ENCODE assay signal across 22 cellular contexts in the genomic region with DNA sequence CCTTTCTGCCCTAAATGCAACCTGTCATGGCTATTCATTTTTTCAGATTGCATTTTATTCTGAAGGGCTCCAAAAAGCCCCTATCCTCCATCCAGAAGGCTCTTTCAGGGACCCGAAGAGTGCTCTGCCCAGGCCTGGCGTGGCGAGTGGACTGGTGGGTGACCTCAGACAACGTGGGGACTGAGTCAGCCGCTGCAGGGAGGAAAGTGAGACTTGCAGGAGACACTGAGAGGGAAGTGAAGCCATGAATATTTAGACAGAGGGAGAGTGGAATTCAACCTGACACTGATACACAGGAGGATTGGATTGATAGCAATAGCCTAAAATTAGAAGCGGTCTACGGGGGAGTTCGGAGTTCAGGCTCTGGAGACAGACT.
DNase-seq lines count a peak whose midpoint lies in the region; ATAC-seq and TF ChIP-seq lines count a peak whose summit lies in the region.
"Had no signal": no experiment of that assay in that cellular context is flagged by ENCODE, and none has a peak within 500 bp of the region (broad histone marks: within the 10 kb centered on the region; RNA-seq: fewer than 3 reads in every experiment).

No MANE protein-coding gene starts in this region.

- H4K8ac ChIP-seq in H9 (replicated peaks; ENCODE audit: insufficient read length, low read depth, low read length) = no peak overlapping the region

- no peaks in the 10 kb centered on the region for H3F3A ChIP-seq in SK-N-SH (replicated peaks; ENCODE audit: insufficient read depth)

- POLR2A ChIA-PET in SK-N-SH (lab: Yijun Ruan, JAX) = interaction anchor here (0.6 kb wide), 1 partner anchor 1055 kb away, joined by 4 read pairs; no protein-coding TSS in a partner anchor

- H3K4me3 ChIP-seq in SK-N-SH (ENCODE audit: low read depth in 2 of 2, low read length in 1 of 2) = no peak overlapping the region
- H3K4me3 ChIP-seq: BLaER1, PC-9 had no signal

- CTCF ChIA-PET in SK-N-SH (lab: Yijun Ruan, JAX) = no interaction called here

- no peak for ATAC-seq in SK-N-SH treated with all-trans-retinoic acid at 6 μM for 48 hours
- ATAC-seq in HG03469 (IDR thresholded peaks at IDR 0.05; ENCODE audit: unreplicated experiment) = no peak
- no peak for ATAC-seq in HG03378 (IDR thresholded peaks at IDR 0.05; ENCODE audit: unreplicated experiment)

- H3K9me3 ChIP-seq in SK-N-SH (no peaks in the 10 kb centered on the region), H9 (ENCODE audit: control insufficient read depth, low read depth, low read length) (no peaks in the 10 kb centered on the region)
- H3K9me3 ChIP-seq: BLaER1 had no signal

- H2AFZ ChIP-seq in SK-N-SH (ENCODE audit: low read depth) (no peak overlapping the region), H9 (ENCODE audit: low read length) (no peak overlapping the region)
- H2AFZ ChIP-seq: PC-9 had no signal

- no peak overlapping the region for H2BK20ac ChIP-seq in H9 (ENCODE audit: low read depth, low read length, poor library complexity, severe bottlenecking)

- H3T11ph ChIP-seq in H9 (ENCODE audit: low read length) = no peak overlapping the region

- TF ChIP-seq CTCF in SK-N-SH (IDR thresholded peaks at IDR 0.05) (no peak), H9 (conservative IDR thresholded peaks at IDR 0.05) (no peak), osteocyte (IDR thresholded peaks at IDR 0.05) (no peak)

- peaks cover 0 to 6% (median 0%) of the 10 kb centered on the region in 3 experiments; a peak in 1 of 7 replicates for H3K36me3 Mint-ChIP-seq in H9 (ENCODE audit: insufficient read depth in 1 of 3, low read depth in 3 of 3)
- H3K36me3 Mint-ChIP-seq in osteocyte (ENCODE audit: unreplicated experiment) = no peaks in the 10 kb centered on the region

- no peaks in the 10 kb centered on the region for H3K27me3 ChIP-seq in SK-N-SH (ENCODE audit: insufficient read depth)
- no peaks in the 10 kb centered on the region for H3K27me3 ChIP-seq in H9 (ENCODE audit: insufficient read depth, low read length)
- H3K27me3 ChIP-seq: BLaER1 had no signal

- H3K56ac ChIP-seq in H9 (ENCODE audit: insufficient read length, low read depth, low read length) = no peak overlapping the region

- no peaks in the 10 kb centered on the region for H3K79me1 ChIP-seq in H9 (ENCODE audit: insufficient read depth, low read depth, low read length, poor library complexity, severe bottlenecking)

- H2BK15ac ChIP-seq in H9 (ENCODE audit: low read depth, low read length) = no peak overlapping the region

- DNase-seq in SK-N-SH = peak; percentile 8
- peak; percentile 10 for DNase-seq in H9
- DNase-seq in kidney tubule cell (ENCODE audit: low spot score) = peak; percentile 3
- DNase-seq in osteocyte (ENCODE audit: extremely low spot score, unreplicated experiment) = peak; percentile 60
- DNase-seq in RPMI8226 = no peak
- DNase-seq: ACHN; CD4-positive, alpha-beta T cell; COR-L47; DMS79; KBM-7; MM.1S; NCI-H1092; NCI-H1436; NCI-H187 treated with DMSO at 0.1 percent for 48 hours; NCI-H510A; NCI-H748 treated with DMSO at 0.1 percent for 48 hours; PC-9 had no signal

- no peaks in the 10 kb centered on the region for H4K20me1 ChIP-seq in SK-N-SH (ENCODE audit: insufficient read depth)
- H4K20me1 ChIP-seq in H9 (ENCODE audit: control insufficient read depth, insufficient read depth, insufficient read length) = no peaks in the 10 kb centered on the region
- H4K20me1 ChIP-seq: BLaER1 had no signal

- no peaks in the 10 kb centered on the region for H3K36me3 ChIP-seq in SK-N-SH (replicated peaks in 1 of 2; ENCODE audit: control insufficient read depth in 1 of 2, insufficient read depth in 2 of 2, low read length in 1 of 2)
- H3K36me3 ChIP-seq: BLaER1 had no signal

- no peak overlapping the region for H3K14ac ChIP-seq in H9 (ENCODE audit: insufficient read depth, low read length)

- H3K79me2 ChIP-seq in SK-N-SH (ENCODE audit: insufficient read depth) (no peaks in the 10 kb centered on the region), H9 (ENCODE audit: insufficient read depth, low read length) (no peaks in the 10 kb centered on the region)

- H2BK5ac ChIP-seq in H9 (ENCODE audit: insufficient read length, low read length) = no peak overlapping the region

- no peak overlapping the region for H4K5ac ChIP-seq in H9 (ENCODE audit: insufficient read length, low read depth, low read length)

- no peak for TF ChIP-seq EP300 in SK-N-SH (IDR thresholded peaks at IDR 0.05; ENCODE audit: borderline replicate concordance in 1 of 2, low read depth in 1 of 2, low read length in 1 of 2)

- H3K23ac ChIP-seq in H9 (ENCODE audit: insufficient read length, low read depth, low read length) = no peak overlapping the region

- no peaks in the 10 kb centered on the region for H3K23me2 ChIP-seq in H9 (ENCODE audit: insufficient read length, low read depth, low read length, poor library complexity, severe bottlenecking)

- no peak overlapping the region for H3K4me2 ChIP-seq in SK-N-SH
- H3K4me2 ChIP-seq in H9 (ENCODE audit: insufficient read depth, insufficient read length, low read length) = no peak overlapping the region
- H3K4me2 ChIP-seq: BLaER1, PC-9 had no signal

- peaks cover 0 to 7% of the 10 kb centered on the region in 2 experiments; a peak in 2 of 4 replicates for H3K4me1 ChIP-seq in SK-N-SH (ENCODE audit: control insufficient read depth in 1 of 2, insufficient read depth in 2 of 2, low read depth in 1 of 2, low read length in 1 of 2)
- peaks cover 4% of the 10 kb centered on the region; the same call in 1 of the 2 replicates for H3K4me1 ChIP-seq in H9 (ENCODE audit: insufficient read depth, low read length)

- H3K18ac ChIP-seq in H9 (ENCODE audit: insufficient read length, low read depth, low read length) = no peak overlapping the region

- H2AK5ac ChIP-seq in H9 (ENCODE audit: insufficient read length, low read length) = no peak overlapping the region

- TF ChIP-seq RAD21 in SK-N-SH (IDR thresholded peaks at IDR 0.05; ENCODE audit: low read length) = no peak

- H3K27me3 Mint-ChIP-seq in H9 (ENCODE audit: low read depth) = peaks cover 14% of the 10 kb centered on the region
- H3K27me3 Mint-ChIP-seq in osteocyte (ENCODE audit: unreplicated experiment) = no peaks in the 10 kb centered on the region

- no peak overlapping the region for H2BK12ac ChIP-seq in H9 (ENCODE audit: insufficient read length, low read depth, low read length)

- 75% methylated on average over 8 of the region's 8 CpGs for WGBS in SK-N-SH (ENCODE audit: low lambda C conversion rate)
- no CpG with 5 or more reads among the region's 8 CpGs for WGBS in H9 (ENCODE audit: extremely low coverage, insufficient read length, low lambda C conversion rate)

- no peak overlapping the region for H3K4me3 Mint-ChIP-seq in H9
- no peak overlapping the region for H3K4me3 Mint-ChIP-seq in osteocyte (ENCODE audit: unreplicated experiment)
- H3K4me3 Mint-ChIP-seq: CD4-positive, alpha-beta T cell had no signal

- H4K91ac ChIP-seq in H9 (ENCODE audit: insufficient read length, low read depth, low read length) = no peak overlapping the region

- H3K9me2 ChIP-seq in SK-N-SH = no peaks in the 10 kb centered on the region

- H3K9me3 Mint-ChIP-seq in H9 = no peaks in the 10 kb centered on the region; a peak in 3 of 5 replicates
- H3K9me3 Mint-ChIP-seq in osteocyte (ENCODE audit: unreplicated experiment) = no peaks in the 10 kb centered on the region
- H3K9me3 Mint-ChIP-seq: CD4-positive, alpha-beta T cell had no signal

- no peak overlapping the region for H3K27ac Mint-ChIP-seq in H9
- H3K27ac Mint-ChIP-seq in osteocyte (ENCODE audit: unreplicated experiment) = no peak overlapping the region
- H3K27ac Mint-ChIP-seq: CD4-positive, alpha-beta T cell had no signal

- H3K4me1 Mint-ChIP-seq in H9 (peaks cover 31 to 32% of the 10 kb centered on the region in 2 experiments), osteocyte (ENCODE audit: unreplicated experiment) (peaks cover 22% of the 10 kb centered on the region)

- no peak overlapping the region for H2BK120ac ChIP-seq in H9 (ENCODE audit: low read depth, low read length, poor library complexity, severe bottlenecking)

- H3K9ac ChIP-seq in SK-N-SH (no peak overlapping the region), H9 (ENCODE audit: extremely low read depth, insufficient read length, low read length) (no peak overlapping the region)
- H3K9ac ChIP-seq: BLaER1 had no signal

- H3K27ac ChIP-seq in SK-N-SH (ENCODE audit: low read depth in 2 of 2, low read length in 1 of 2) (no peak overlapping the region), H9 (ENCODE audit: insufficient read length, low read depth, low read length) (no peak overlapping the region)
- H3K27ac ChIP-seq: 22Rv1, BLaER1, PC-9 had no signal

- no peak overlapping the region for H3K4ac ChIP-seq in H9 (ENCODE audit: low read depth, low read length)

TF ChIP-seq in SK-N-SH, 30 proteins besides CTCF, POLR2A, EP300 and RAD21 (continues in another document):
- TF ChIP-seq, protein P1, sequence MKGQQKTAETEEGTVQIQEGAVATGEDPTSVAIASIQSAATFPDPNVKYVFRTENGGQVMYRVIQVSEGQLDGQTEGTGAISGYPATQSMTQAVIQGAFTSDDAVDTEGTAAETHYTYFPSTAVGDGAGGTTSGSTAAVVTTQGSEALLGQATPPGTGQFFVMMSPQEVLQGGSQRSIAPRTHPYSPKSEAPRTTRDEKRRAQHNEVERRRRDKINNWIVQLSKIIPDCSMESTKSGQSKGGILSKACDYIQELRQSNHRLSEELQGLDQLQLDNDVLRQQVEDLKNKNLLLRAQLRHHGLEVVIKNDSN (IDR thresholded peaks at IDR 0.05; ENCODE audit: borderline replicate concordance, low read depth) = no peak
- TF ChIP-seq, protein P2, sequence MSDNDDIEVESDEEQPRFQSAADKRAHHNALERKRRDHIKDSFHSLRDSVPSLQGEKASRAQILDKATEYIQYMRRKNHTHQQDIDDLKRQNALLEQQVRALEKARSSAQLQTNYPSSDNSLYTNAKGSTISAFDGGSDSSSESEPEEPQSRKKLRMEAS (IDR thresholded peaks at IDR 0.05; ENCODE audit: low read depth) = no peak
- TF ChIP-seq FOXM1 (IDR thresholded peaks at IDR 0.05; ENCODE audit: low read depth) = no peak

TF ChIP-seq in SK-N-SH treated with all-trans-retinoic acid at 6 μM for 48 hours, 23 proteins besides CTCF, POLR2A, EP300 and RAD21:
- TF ChIP-seq ZFP3 (CRISPR knock-in tag; IDR thresholded peaks at IDR 0.05) = no peak
